In genomic region chr12:57614178-57614947, GRCh38 we compare ENCODE assay signal across 7 cellular contexts. TPM values are rescaled to one million over a fixed set of nuclear protein-coding genes. Genes with fewer than 3 reads are reported as not detected.
DNase-seq lines count a peak whose midpoint lies in the region; ATAC-seq and TF ChIP-seq lines count a peak whose summit lies in the region.

No MANE protein-coding gene starts in this region.

- ATAC-seq in GM19372 (IDR thresholded peaks at IDR 0.05; ENCODE audit: low read depth, unreplicated experiment) = peak; percentile 52
- ATAC-seq in HG03457 (IDR thresholded peaks at IDR 0.05; ENCODE audit: unreplicated experiment) = peak; percentile 48
- no peak for ATAC-seq in lower lobe of right lung

- no peaks in the 10 kb centered on the region for H3K36me3 ChIP-seq in lower lobe of right lung

- no peaks in the 10 kb centered on the region for H3K9me3 ChIP-seq in lower lobe of right lung

- H3K27me3 ChIP-seq in lower lobe of right lung (ENCODE audit: low read depth) = peaks cover 35% of the 10 kb centered on the region

- no peak overlapping the region for H3K27ac ChIP-seq in lower lobe of right lung

- H3K4me3 ChIP-seq in GM12864 (ENCODE audit: low read depth, low read length) = no peak overlapping the region
- no peak overlapping the region for H3K4me3 ChIP-seq in lower lobe of right lung

- no peak for TF ChIP-seq CTCF in GM12864 (IDR thresholded peaks at IDR 0.05; ENCODE audit: low read depth, low read length, missing control alignments)
- TF ChIP-seq CTCF in lower lobe of right lung (IDR thresholded peaks at IDR 0.05) = no peak

- intact Hi-C loops in lower lobe of right lung (cut with DNase I) = no loop called here

- DNase-seq in GM12864 (ENCODE audit: low read depth) (peak; percentile 53), germinal center (ENCODE audit: low spot score) (peak; percentile 89), NCI-H1417 treated with DMSO at 0.1 percent for 48 hours (lab: John Stamatoyannopoulos, UW) (no peak), GDM1 (lab: John Stamatoyannopoulos, UW) (no peak), lower lobe of right lung (no peak)

- H3K4me1 ChIP-seq in lower lobe of right lung = peaks cover 19% of the 10 kb centered on the region

RNA-seq across cellular contexts. Expression of gene ARHGEF25, which starts 3.1 kb away (rescaled TPM):
- total RNA-seq in lower lobe of right lung = 11.5 TPM

RNA-seq across cellular contexts. Expression of gene DTX3, which starts 9.7 kb away (rescaled TPM):
- 21.4 TPM for total RNA-seq in lower lobe of right lung

RNA-seq across cellular contexts. Expression of gene B4GALNT1, which starts 18.6 kb away (rescaled TPM):
- 0.89 TPM for total RNA-seq in lower lobe of right lung

RNA-seq across cellular contexts. Expression of gene PIP4K2C, which starts 23.4 kb away (rescaled TPM):
- total RNA-seq in lower lobe of right lung = 28.6 TPM

Comparison
In these comparisons a context has a peak if more than half of its experiments do, and no peak if none do; other contexts are left out.
1. DNase-seq: peak in GM12864 (single experiment) and germinal center (single experiment); none in NCI-H1417 treated with DMSO at 0.1 percent for 48 hours (single experiment), GDM1 (single experiment) and lower lobe of right lung (single experiment).
2. ATAC-seq: peak in GM19372 (single experiment) and HG03457 (single experiment); none in lower lobe of right lung (0 of 2).